Comparison of ENCODE assay signal across 23 cellular contexts in genomic region chr2:192645811-192646598, GRCh38.
"Had no signal": no experiment of that assay in that cellular context is flagged by ENCODE, and none has a peak within 500 bp of the region (broad histone marks: within the 10 kb centered on the region; RNA-seq: fewer than 3 reads in every experiment).

No MANE protein-coding gene starts in this region.

- DNase-seq: activated CD4-positive, alpha-beta memory T cell treated with anti-CD3 and anti-CD28 coated beads, Interleukin-2, amount 10 ng/mL, durations not matched to agents 7 days and 5 days; activated CD4-positive, alpha-beta T cell treated with anti-CD3 and anti-CD28 coated beads for 36 hours; activated CD4-positive, alpha-beta T cell treated with anti-CD3 and anti-CD28 coated beads, Interleukin-2, amount 50 U/mL, for 1 hour; activated gamma-delta T cell treated with Interleukin-2 at 50 U/mL for 16 hours; activated naive CD4-positive, alpha-beta T cell treated with anti-CD3 and anti-CD28 coated beads, Interleukin-2, amount 10 ng/mL, durations not matched to agents 7 days and 5 days; activated naive CD8-positive, alpha-beta T cell treated with anti-CD3 and anti-CD28 coated beads for 36 hours; activated T-cell treated with anti-CD3 and anti-CD28 coated beads for 4 hours; activated T-cell treated with anti-CD3 and anti-CD28 coated beads, Interleukin-2, amount 50 U/mL, for 72 hours; caudate nucleus; Karpas-422; MM.1S; NCI-H1105; NCI-H1436; NCI-H1694 treated with DMSO at 0.1 percent for 48 hours; NCI-H2029 treated with DMSO at 0.1 percent for 48 hours; NCI-H345; NCI-H510A; NCI-H526 treated with DMSO at 0.1 percent for 48 hours; PC-3; T-cell; T-helper 2 cell; T1000; WERI-Rb-1 had no signal
